Comparison of ENCODE assay signal across 1 cellular context in the genomic region with DNA sequence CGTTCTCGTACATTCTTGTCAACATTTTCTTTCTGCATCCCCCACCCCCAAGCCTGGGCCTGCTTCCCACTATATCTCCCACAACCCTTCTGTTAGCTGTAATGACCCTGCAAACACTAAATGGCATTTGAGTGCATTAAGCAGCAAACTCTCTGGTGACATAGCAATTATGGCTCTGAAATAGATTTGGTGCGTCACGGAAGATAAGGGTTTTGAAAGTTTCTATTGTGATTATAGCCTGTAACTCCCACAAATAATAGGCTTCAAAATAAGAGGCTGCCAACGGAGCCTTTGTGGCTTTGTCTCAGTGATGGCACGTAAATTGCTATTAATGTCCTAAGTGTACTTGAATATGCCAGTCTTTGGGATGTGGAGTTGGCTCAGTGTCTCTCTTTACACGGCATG.
TF ChIP-seq lines count a peak whose summit lies in the region.

No MANE protein-coding gene starts in this region.

TF ChIP-seq in SK-N-SH treated with all-trans-retinoic acid at 6 μM for 48 hours, 23 proteins besides CTCF, POLR2A, EP300 and RAD21 (continued from another document):
- TF ChIP-seq, protein P1, sequence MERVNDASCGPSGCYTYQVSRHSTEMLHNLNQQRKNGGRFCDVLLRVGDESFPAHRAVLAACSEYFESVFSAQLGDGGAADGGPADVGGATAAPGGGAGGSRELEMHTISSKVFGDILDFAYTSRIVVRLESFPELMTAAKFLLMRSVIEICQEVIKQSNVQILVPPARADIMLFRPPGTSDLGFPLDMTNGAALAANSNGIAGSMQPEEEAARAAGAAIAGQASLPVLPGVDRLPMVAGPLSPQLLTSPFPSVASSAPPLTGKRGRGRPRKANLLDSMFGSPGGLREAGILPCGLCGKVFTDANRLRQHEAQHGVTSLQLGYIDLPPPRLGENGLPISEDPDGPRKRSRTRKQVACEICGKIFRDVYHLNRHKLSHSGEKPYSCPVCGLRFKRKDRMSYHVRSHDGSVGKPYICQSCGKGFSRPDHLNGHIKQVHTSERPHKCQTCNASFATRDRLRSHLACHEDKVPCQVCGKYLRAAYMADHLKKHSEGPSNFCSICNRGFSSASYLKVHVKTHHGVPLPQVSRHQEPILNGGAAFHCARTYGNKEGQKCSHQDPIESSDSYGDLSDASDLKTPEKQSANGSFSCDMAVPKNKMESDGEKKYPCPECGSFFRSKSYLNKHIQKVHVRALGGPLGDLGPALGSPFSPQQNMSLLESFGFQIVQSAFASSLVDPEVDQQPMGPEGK (CRISPR knock-in tag; IDR thresholded peaks at IDR 0.05; ENCODE audit: borderline replicate concordance): no peak
TF ChIP-seq in SK-N-SH treated with all-trans-retinoic acid at 6 μM for 48 hours: peak in this region for 0.
